ENCODE assay signal across 22 cellular contexts in the genomic region with DNA sequence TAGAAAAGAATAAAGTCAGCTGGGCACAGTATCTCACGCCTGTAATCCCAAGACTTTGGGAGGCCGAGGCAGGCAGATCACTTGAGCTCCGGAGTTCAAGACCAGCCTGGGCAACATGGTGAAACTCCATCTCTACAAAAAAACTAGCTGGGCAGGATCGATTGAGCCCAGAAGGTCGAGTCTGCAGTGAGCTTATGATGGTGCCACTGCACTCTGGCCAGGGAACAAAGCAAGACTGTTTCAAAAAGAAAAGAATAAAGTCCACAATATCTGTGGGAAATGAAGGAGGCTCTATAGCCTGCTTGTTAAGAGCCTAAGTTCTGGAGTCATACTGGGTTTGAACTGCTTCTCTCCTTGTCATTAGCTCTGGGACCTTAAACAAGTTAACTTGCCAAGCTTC.
"Had no signal": no experiment of that assay in that cellular context is flagged by ENCODE, and none has a peak within 500 bp of the region (broad histone marks: within the 10 kb centered on the region; RNA-seq: fewer than 3 reads in every experiment).

No MANE protein-coding gene starts in this region.

- H3K9me3 Mint-ChIP-seq: T-cell had no signal

- H3K27ac Mint-ChIP-seq: activated CD8-positive, alpha-beta memory T cell treated with anti-CD3 and anti-CD28 coated beads, Interleukin-2, amount 10 ng/mL, durations not matched to agents 7 days and 5 days; nephron progenitor cell; progenitor cell of endocrine pancreas; type B pancreatic cell had no signal

- H3K27me3 ChIP-seq: dorsolateral prefrontal cortex, gastroesophageal sphincter, right atrium auricular region had no signal

- H3K4me3 ChIP-seq: dorsolateral prefrontal cortex, gastroesophageal sphincter, left ventricle myocardium inferior, right atrium auricular region, smooth muscle cell had no signal

- ATAC-seq: activated CD8-positive, alpha-beta memory T cell treated with anti-CD3 and anti-CD28 coated beads, Interleukin-2, amount 10 ng/mL, durations not matched to agents 7 days and 5 days; gastroesophageal sphincter; stimulated activated naive CD8-positive, alpha-beta T cell treated with anti-CD3 and anti-CD28 coated beads, Interleukin-15, Interleukin-2, amounts not matched to agents 100 U/mL and 50 U/mL, for 24 hours; T-cell had no signal

- H3K27ac ChIP-seq: gastroesophageal sphincter, left ventricle myocardium inferior, right atrium auricular region had no signal

- H3K27me3 Mint-ChIP-seq: activated CD8-positive, alpha-beta memory T cell treated with anti-CD3 and anti-CD28 coated beads, Interleukin-2, amount 10 ng/mL, durations not matched to agents 7 days and 5 days; progenitor cell of endocrine pancreas; T-cell; type B pancreatic cell had no signal

- H3K4me2 ChIP-seq: smooth muscle cell had no signal

- DNase-seq: activated CD4-positive, alpha-beta T cell treated with anti-CD3 and anti-CD28 coated beads, Interleukin-2, amount 50 U/mL, for 48 hours; activated CD4-positive, CD25-positive, alpha-beta regulatory T cell treated with anti-CD3 and anti-CD28 coated beads, Interleukin-2, amount 50 U/mL, for 72 hours; activated CD8-positive, alpha-beta memory T cell treated with anti-CD3 and anti-CD28 coated beads, Interleukin-2, amount 10 ng/mL, durations not matched to agents 7 days and 5 days; activated gamma-delta T cell treated with Interleukin-2 at 50 U/mL for 16 hours; dorsolateral prefrontal cortex; erythroblast; kidney; left ventricle myocardium inferior; nephron progenitor cell; occipital lobe; stimulated activated CD4-positive, alpha-beta T cell treated with anti-CD3 and anti-CD28 coated beads, Interleukin-4, amount 100 ng/mL, for 4 hours; stimulated activated CD8-positive, alpha-beta memory T cell treated with anti-CD3 and anti-CD28 coated beads, Interleukin-4, amount 100 ng/mL, for 48 hours; stimulated activated naive CD8-positive, alpha-beta T cell treated with anti-CD3 and anti-CD28 coated beads, Interleukin-15, Interleukin-2, amounts not matched to agents 100 U/mL and 50 U/mL, for 24 hours; T-cell; T1000 had no signal

- FAIRE-seq: astrocyte, bronchial epithelial cell, kidney had no signal

- H3K9me3 ChIP-seq: gastroesophageal sphincter, left ventricle myocardium inferior, right atrium auricular region had no signal

- H3K4me3 Mint-ChIP-seq: activated CD8-positive, alpha-beta memory T cell treated with anti-CD3 and anti-CD28 coated beads, Interleukin-2, amount 10 ng/mL, durations not matched to agents 7 days and 5 days; nephron progenitor cell; T-cell; type B pancreatic cell had no signal
